8 cellular contexts compared by ENCODE assay signal in the genomic region with DNA sequence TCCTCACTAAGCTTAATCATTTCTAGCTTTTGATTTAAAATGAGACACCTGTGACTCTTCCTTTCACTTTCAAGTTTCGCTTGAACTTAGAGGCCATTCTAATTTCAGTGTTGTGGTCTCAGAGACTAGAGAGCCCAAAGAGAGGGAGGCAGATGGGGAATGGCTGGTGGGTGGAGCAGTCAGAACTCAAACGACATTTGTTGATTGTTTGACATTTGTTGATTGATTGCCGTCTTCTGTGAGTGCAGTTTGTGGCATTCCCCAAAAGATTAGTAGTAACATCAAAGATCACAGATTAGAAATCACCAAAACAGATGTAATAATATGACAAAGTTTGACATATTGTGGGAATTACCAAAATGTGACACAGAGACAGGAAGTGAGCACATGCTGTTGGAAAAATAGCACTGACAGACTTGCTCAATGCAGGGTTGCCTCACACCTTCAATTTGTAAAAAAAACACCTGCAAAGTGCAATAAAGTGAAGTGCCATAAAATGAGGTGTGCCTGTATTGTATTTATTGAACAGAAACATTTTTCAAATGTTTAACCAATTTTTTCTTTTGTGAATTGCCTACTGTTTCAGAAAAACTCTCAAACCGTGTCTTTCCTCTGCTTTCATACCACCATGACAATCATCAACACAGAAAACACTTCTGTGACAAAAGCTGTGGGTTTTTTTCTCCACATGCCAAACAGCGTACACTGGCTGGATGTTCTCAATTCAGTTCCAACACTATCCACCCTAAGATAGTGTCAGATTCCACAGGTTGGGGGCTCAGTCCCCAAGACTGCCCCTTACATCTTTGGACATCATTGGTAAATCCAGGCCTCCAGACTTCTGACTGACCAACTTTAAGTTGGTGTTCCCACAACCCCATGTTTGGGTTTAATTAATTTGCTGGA.
DNase-seq lines count a peak whose midpoint lies in the region; ATAC-seq and TF ChIP-seq lines count a peak whose summit lies in the region.

No MANE protein-coding gene starts in this region.

- intact Hi-C loops in left colon (cut with DNase I, micrococcal nuclease), result no loop called here

- DNase-seq in GM06990 (ENCODE audit: extremely low read depth, insufficient read length) (peak; percentile 80), KBM-7 (peak; percentile 24), left colon (peak; percentile 33 to 42), SHP77 treated with DMSO at 0.1 percent for 48 hours (lab: John Stamatoyannopoulos, UW) (no peak), NCI-H1092 treated with DMSO at 0.1 percent for 48 hours (lab: John Stamatoyannopoulos, UW) (no peak)
- peak; percentile 39 for DNase-seq in activated CD8-positive, alpha-beta memory T cell treated with anti-CD3 and anti-CD28 coated beads, Interleukin-2, amount 50 U/mL, for 1 hour (ENCODE audit: extremely low read depth)
- DNase-seq in stimulated activated naive CD4-positive, alpha-beta T cell treated with Interleukin-2 at 50 U/mL for 16 hours (lab: John Stamatoyannopoulos, UW), result peak; percentile 74

- no peaks in the 10 kb centered on the region for H3K27me3 ChIP-seq in GM06990 (replicated peaks; ENCODE audit: control insufficient read depth, insufficient read depth, low read length)

- in situ Hi-C loops in KBM-7 (cut with MboI; ENCODE audit: low pct_unique_long_range_greater_than_20kb, low sequenced_read_pairs), result no loop called here

- ATAC-seq in GM21576 (IDR thresholded peaks at IDR 0.05; ENCODE audit: unreplicated experiment), result peak; percentile 79
- ATAC-seq in left colon, result peak; percentile 93

- no peak for TF ChIP-seq CTCF in GM06990 (IDR thresholded peaks at IDR 0.05; ENCODE audit: insufficient read depth, low read length, poor library complexity, severe bottlenecking)

- no peak overlapping the region; the same call in 1 of the 2 replicates for H3K4me3 ChIP-seq in GM06990 (replicated peaks; ENCODE audit: low read depth, low read length)

- H3K36me3 ChIP-seq in GM06990 (ENCODE audit: control insufficient read depth, insufficient read depth, low read length), result no peaks in the 10 kb centered on the region; the same call in 1 of the 2 replicates

Comparison
In these comparisons a context has a peak if more than half of its experiments do, and no peak if none do; other contexts are left out.
1. DNase-seq: peak in GM06990 (single experiment), KBM-7 (single experiment), activated CD8-positive, alpha-beta memory T cell treated with anti-CD3 and anti-CD28 coated beads, Interleukin-2, amount 50 U/mL, for 1 hour (single experiment), left colon (2 of 2) and stimulated activated naive CD4-positive, alpha-beta T cell treated with Interleukin-2 at 50 U/mL for 16 hours (single experiment); none in SHP77 treated with DMSO at 0.1 percent for 48 hours (single experiment) and NCI-H1092 treated with DMSO at 0.1 percent for 48 hours (single experiment).